Comparison of ENCODE assay signal across 4 cellular contexts in the genomic region with DNA sequence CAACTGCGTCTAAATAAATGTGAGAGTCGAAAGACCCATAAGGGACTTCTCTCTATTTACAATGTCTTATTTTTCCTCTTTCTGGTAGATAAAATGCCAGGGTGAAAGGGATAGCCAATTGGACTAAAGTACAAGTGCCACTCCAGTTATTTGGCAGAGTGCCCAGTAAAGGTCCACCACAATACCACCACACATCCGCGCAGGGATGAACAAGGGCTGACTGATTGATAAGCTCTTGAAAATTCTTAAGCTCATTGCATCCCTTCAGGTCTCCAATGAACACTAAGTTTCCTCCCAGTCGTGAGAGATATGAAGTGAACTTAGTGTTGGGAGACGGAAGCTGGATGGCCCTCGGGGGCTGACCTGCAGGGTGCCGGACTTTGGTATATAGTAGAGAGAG. TPM values are rescaled to one million over a fixed set of nuclear protein-coding genes. Genes with fewer than 3 reads are reported as not detected.
"Had no signal": no experiment of that assay in that cellular context is flagged by ENCODE, and none has a peak within 500 bp of the region (broad histone marks: within the 10 kb centered on the region; RNA-seq: fewer than 3 reads in every experiment).

No MANE protein-coding gene starts in this region.

RNA-seq across cellular contexts. Expression of gene GDNF, which starts 58.4 kb away (rescaled TPM):
- total RNA-seq: lung, mononuclear cell, natural killer cell, occipital lobe had no signal
